9 cellular contexts compared by ENCODE assay signal in the genomic region with DNA sequence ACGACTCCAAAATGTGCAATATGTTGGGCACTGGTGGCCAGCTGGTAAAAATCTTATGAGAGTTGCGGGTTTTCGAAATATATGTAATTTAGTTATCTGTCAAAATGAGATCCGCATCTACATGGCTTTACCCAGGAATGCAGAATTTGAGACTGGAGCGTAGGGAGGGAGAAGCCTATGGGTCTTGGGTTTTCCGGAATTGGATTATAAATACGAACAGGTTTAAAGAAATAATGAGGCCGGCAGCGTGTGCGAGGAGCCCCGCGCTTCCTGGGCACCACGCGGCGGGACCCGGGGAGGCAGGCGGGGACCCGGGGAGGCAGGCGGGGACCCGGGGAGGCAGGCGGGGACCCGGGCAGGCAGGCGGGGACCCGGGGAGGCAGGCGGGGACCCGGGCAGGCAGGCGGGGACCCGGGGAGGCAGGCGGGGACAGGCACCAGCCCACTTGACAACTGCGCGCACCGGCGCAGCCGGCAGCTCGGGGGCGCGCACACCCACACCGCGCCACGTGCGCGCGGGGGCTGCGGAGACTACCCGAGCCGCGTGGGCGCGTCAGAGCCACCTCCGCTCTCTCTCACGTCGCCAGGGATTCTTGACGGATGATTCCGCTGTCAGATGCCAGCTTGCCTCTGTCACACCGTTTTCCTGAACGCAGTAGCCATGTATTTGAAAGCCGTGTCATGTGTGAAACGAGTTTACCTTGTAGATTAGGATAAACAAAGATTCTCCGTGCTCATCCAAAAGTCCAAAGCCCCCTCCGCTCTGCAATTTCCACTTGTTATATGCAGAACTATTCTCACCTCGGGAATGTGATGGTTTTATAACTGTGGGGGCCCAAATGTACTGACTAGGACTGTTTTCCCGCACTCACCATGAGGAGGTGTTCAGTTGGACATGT. TPM values are rescaled to one million over a fixed set of nuclear protein-coding genes. Genes with fewer than 3 reads are reported as not detected.
DNase-seq lines count a peak whose midpoint lies in the region; ATAC-seq and TF ChIP-seq lines count a peak whose summit lies in the region.
"Had no signal": no experiment of that assay in that cellular context is flagged by ENCODE, and none has a peak within 500 bp of the region (broad histone marks: within the 10 kb centered on the region; RNA-seq: fewer than 3 reads in every experiment).

No MANE protein-coding gene starts in this region.

- DNase-seq in COR-L47 (lab: John Stamatoyannopoulos, UW) (peak; percentile 53), LHCN-M2 (ENCODE audit: low read depth) (peak; percentile 2), astrocyte of the cerebellum (ENCODE audit: low read depth) (no peak), NK-92 (lab: John Stamatoyannopoulos, UW; ENCODE audit: unreplicated experiment) (no peak)
- peak; percentile 51 for DNase-seq in T-helper 2 cell treated with Interferon-gamma antibody and Interleukin-4, amounts not matched to agents 5 μg/mL and 100 μg/mL, for 36 hours (ENCODE audit: low spot score)

- peak overlapping the region; percentile 76 for H3K4me3 Mint-ChIP-seq in T-helper 2 cell treated with Interferon-gamma antibody and Interleukin-4, amounts not matched to agents 5 μg/mL and 100 μg/mL, for 36 hours

- H3K4me1 Mint-ChIP-seq in T-helper 2 cell treated with Interferon-gamma antibody and Interleukin-4, amounts not matched to agents 5 μg/mL and 100 μg/mL, for 36 hours (ENCODE audit: low read depth) = peaks cover 8% of the 10 kb centered on the region

- H3K4me3 ChIP-seq in astrocyte of the cerebellum (ENCODE audit: low read depth, low read length) (peak overlapping the region; percentile 49), iPS-11a (ENCODE audit: low read depth, low read length) (peak overlapping the region; percentile 45), skin epidermis (peak overlapping the region; percentile 33 to 57 (median 45))

- H3K27ac Mint-ChIP-seq in T-helper 2 cell treated with Interferon-gamma antibody and Interleukin-4, amounts not matched to agents 5 μg/mL and 100 μg/mL, for 36 hours = no peak overlapping the region

- peaks cover 29% of the 10 kb centered on the region for H3K27me3 Mint-ChIP-seq in T-helper 2 cell treated with Interferon-gamma antibody and Interleukin-4, amounts not matched to agents 5 μg/mL and 100 μg/mL, for 36 hours (ENCODE audit: low read depth)

- H3K27ac ChIP-seq in skin epidermis = peak overlapping the region in 10 of 21 experiments; percentile 22 to 78 (median 46)
- H3K27ac ChIP-seq: epithelial cell of prostate had no signal

- TF ChIP-seq CTCF in astrocyte of the cerebellum (IDR thresholded peaks at IDR 0.05; ENCODE audit: low read depth, low read length, missing control alignments) = peak; percentile 5

- no peaks in the 10 kb centered on the region for H3K36me3 Mint-ChIP-seq in T-helper 2 cell treated with Interferon-gamma antibody and Interleukin-4, amounts not matched to agents 5 μg/mL and 100 μg/mL, for 36 hours (ENCODE audit: low read depth)

- ATAC-seq in GM21423 (IDR thresholded peaks at IDR 0.05; ENCODE audit: unreplicated experiment) = peak; percentile 59

- in situ Hi-C loops in astrocyte of the cerebellum (cut with HindIII; ENCODE audit: low sequenced_read_pairs) = no loop called here

- no peaks in the 10 kb centered on the region for H3K9me3 Mint-ChIP-seq in T-helper 2 cell treated with Interferon-gamma antibody and Interleukin-4, amounts not matched to agents 5 μg/mL and 100 μg/mL, for 36 hours

RNA-seq across cellular contexts. Expression of a gene that starts 54.3 kb away (rescaled TPM):
- total RNA-seq in LHCN-M2 (2014; rRNA removed) = 377 and 407 TPM in 2 replicates
- polyA plus RNA-seq in LHCN-M2 (2012) = 282 TPM

Comparison
In these comparisons a context has a peak if more than half of its experiments do, and no peak if none do; other contexts are left out.
1. DNase-seq: peak in COR-L47 (single experiment), LHCN-M2 (single experiment) and T-helper 2 cell treated with Interferon-gamma antibody and Interleukin-4, amounts not matched to agents 5 μg/mL and 100 μg/mL, for 36 hours (single experiment); none in astrocyte of the cerebellum (single experiment) and NK-92 (single experiment).
2. Peak in every context shown above with its lines, with median percentiles within 50 percentile points of each other: H3K4me3 ChIP-seq.